8 cellular contexts compared by ENCODE assay signal in genomic region chr4:1793496-1793840, GRCh38. TPM values are rescaled to one million over a fixed set of nuclear protein-coding genes. Genes with fewer than 3 reads are reported as not detected.
DNase-seq lines count a peak whose midpoint lies in the region; ATAC-seq and TF ChIP-seq lines count a peak whose summit lies in the region.

No MANE protein-coding gene starts in this region.

- CTCF ChIA-PET in activated CD4-positive, alpha-beta T cell treated with anti-CD3 and anti-CD28 coated beads for 36 hours (lab: Charles Lee) = interaction anchor here (0.6 to 1.6 kb wide), 2 partner anchors 100 to 258 kb away, joined by 3 to 6 read pairs; no protein-coding TSS in a partner anchor

- H3K36me3 Mint-ChIP-seq in activated CD4-positive, alpha-beta T cell treated with anti-CD3 and anti-CD28 coated beads for 36 hours (ENCODE audit: low read depth) = no peaks in the 10 kb centered on the region

- H3K36me3 ChIP-seq in SJSA1 (no peaks in the 10 kb centered on the region), mucosa of descending colon (ENCODE audit: low read depth) (no peaks in the 10 kb centered on the region)

- peaks cover 5% of the 10 kb centered on the region; the same call in 1 of the 2 replicates for H3K27me3 ChIP-seq in SJSA1 (replicated peaks)

- H3K4me3 Mint-ChIP-seq in activated CD4-positive, alpha-beta T cell treated with anti-CD3 and anti-CD28 coated beads for 36 hours = no peak overlapping the region

- TF ChIP-seq CTCF in mucosa of descending colon (IDR thresholded peaks at IDR 0.05) = no peak

- peak; percentile 28 for ATAC-seq in activated CD4-positive, alpha-beta T cell treated with anti-CD3 and anti-CD28 coated beads for 36 hours
- ATAC-seq in mucosa of descending colon = peak; percentile 46

- POLR2A ChIA-PET in activated CD4-positive, alpha-beta T cell treated with anti-CD3 and anti-CD28 coated beads for 36 hours (lab: Charles Lee) = no interaction called here

- intact Hi-C loops in activated CD4-positive, alpha-beta T cell treated with anti-CD3 and anti-CD28 coated beads for 36 hours (cut with DNase I, micrococcal nuclease) = loop anchor here in 1 of 2 experiments (1.0 to 5.0 kb wide), 3 partner anchors 46 to 212 kb away; partner anchors contain the start of gene FAM53A
- intact Hi-C loops in mucosa of descending colon (cut with DNase I, micrococcal nuclease) = no loop called here

- peak overlapping the region; percentile 44 for H3K4me3 ChIP-seq in SJSA1
- peak overlapping the region; percentile 50 for H3K4me3 ChIP-seq in mucosa of descending colon

- H3K4me1 Mint-ChIP-seq in activated CD4-positive, alpha-beta T cell treated with anti-CD3 and anti-CD28 coated beads for 36 hours = no peaks in the 10 kb centered on the region

- H3K27ac ChIP-seq in SJSA1 = no peak overlapping the region

- H3K9me3 Mint-ChIP-seq in activated CD4-positive, alpha-beta T cell treated with anti-CD3 and anti-CD28 coated beads for 36 hours (ENCODE audit: low read depth) = no peaks in the 10 kb centered on the region

- H3K4me1 ChIP-seq in SJSA1 (replicated peaks) (peaks cover 13% of the 10 kb centered on the region), mucosa of descending colon (ENCODE audit: low read depth) (peaks cover 21% of the 10 kb centered on the region)

- peaks cover 10% of the 10 kb centered on the region for H3K27me3 Mint-ChIP-seq in activated CD4-positive, alpha-beta T cell treated with anti-CD3 and anti-CD28 coated beads for 36 hours

- DNase-seq in activated CD4-positive, alpha-beta T cell treated with anti-CD3 and anti-CD28 coated beads for 36 hours = peak; percentile 63
- no peak for DNase-seq in activated CD4-positive, alpha-beta T cell treated with anti-CD3 and anti-CD28 coated beads for 1 hour
- DNase-seq in SJSA1 (ENCODE audit: low read depth in 1 of 2, low spot score in 2 of 2) (peak in 1 of 2 experiments; percentile 52), mucosa of descending colon (peak in 2 of 3 donors; percentile 73 to 80), cerebellar cortex (ENCODE audit: low spot score) (no peak), NCI-H2081 (lab: John Stamatoyannopoulos, UW) (no peak), NCI-H774 (lab: John Stamatoyannopoulos, UW) (no peak)
- peak; percentile 14 for DNase-seq in central memory CD4-positive, alpha-beta T cell

- no peak overlapping the region for H3K27ac Mint-ChIP-seq in activated CD4-positive, alpha-beta T cell treated with anti-CD3 and anti-CD28 coated beads for 36 hours

- H3K9me3 ChIP-seq in SJSA1 (replicated peaks) = no peaks in the 10 kb centered on the region
- no peaks in the 10 kb centered on the region for H3K9me3 ChIP-seq in mucosa of descending colon

RNA-seq across cellular contexts. Expression of gene FGFR3, which starts 0.4 kb away (rescaled TPM):
- total RNA-seq in activated CD4-positive, alpha-beta T cell treated with anti-CD3 and anti-CD28 coated beads for 36 hours = under 1 TPM in 1 of 2 experiments, not detected in 1; 0.11 TPM
- 10.2 and 13.8 TPM in 2 replicates for total RNA-seq in SJSA1 (2014; rRNA removed; shearing (Covaris generic))
- 10 to 100 TPM; 25.5 to 79.1 (median 31.2) TPM for total RNA-seq in mucosa of descending colon

Comparison
In these comparisons a context has a peak if more than half of its experiments do, and no peak if none do; other contexts are left out.
1. DNase-seq: peak in activated CD4-positive, alpha-beta T cell treated with anti-CD3 and anti-CD28 coated beads for 36 hours (single experiment), central memory CD4-positive, alpha-beta T cell (single experiment) and mucosa of descending colon (2 of 3); none in activated CD4-positive, alpha-beta T cell treated with anti-CD3 and anti-CD28 coated beads for 1 hour (single experiment), cerebellar cortex (single experiment), NCI-H2081 (0 of 2) and NCI-H774 (single experiment).
2. RNA of gene FGFR3, which starts 0.4 kb away (total RNA-seq): 25.5 to 79.1 TPM in mucosa of descending colon and 10.2 to 13.8 TPM in SJSA1; 0.11 TPM in activated CD4-positive, alpha-beta T cell treated with anti-CD3 and anti-CD28 coated beads for 36 hours; every median in the first group is over 10 times any median in the second.